Comparison of ENCODE assay signal across 14 cellular contexts in genomic region chr9:121737481-121737931, GRCh38.
DNase-seq lines count a peak whose midpoint lies in the region; ATAC-seq and TF ChIP-seq lines count a peak whose summit lies in the region.
"Had no signal": no experiment of that assay in that cellular context is flagged by ENCODE, and none has a peak within 500 bp of the region (broad histone marks: within the 10 kb centered on the region; RNA-seq: fewer than 3 reads in every experiment).

No MANE protein-coding gene starts in this region.

- H2AFZ ChIP-seq in IMR-90 (replicated peaks; ENCODE audit: low read length, poor library complexity) = no peak overlapping the region

- no peak overlapping the region for H3K56ac ChIP-seq in IMR-90 (ENCODE audit: extremely low read depth, insufficient read depth, low read length)

- no peak overlapping the region for H3K27ac Mint-ChIP-seq in activated CD4-positive, alpha-beta memory T cell treated with anti-CD3 and anti-CD28 coated beads for 36 hours
- H3K27ac Mint-ChIP-seq: activated naive CD8-positive, alpha-beta T cell treated with anti-CD3 and anti-CD28 coated beads, Interleukin-2, amount 50 U/mL, for 24 hours; CD4-positive, CD25-positive, alpha-beta regulatory T cell had no signal

- TF ChIP-seq RAD21 in IMR-90 (IDR thresholded peaks at IDR 0.05; ENCODE audit: low read length) = no peak

- CTCF ChIA-PET in IMR-90 (lab: Yijun Ruan, JAX) = interaction anchor here (0.6 kb wide), 1 partner anchor 132 kb away, joined by 4 read pairs; no protein-coding TSS in a partner anchor
- CTCF ChIA-PET in GM10248 (lab: Yijun Ruan, JAX) = interaction anchor here (1.2 kb wide), 1 partner anchor 13 kb away, joined by 3 read pairs; no protein-coding TSS in a partner anchor
- CTCF ChIA-PET in activated CD4-positive, alpha-beta memory T cell treated with anti-CD3 and anti-CD28 coated beads for 36 hours (lab: Charles Lee) = no interaction called here

- peak overlapping the region; percentile 84 for H2AK9ac ChIP-seq in IMR-90 (replicated peaks; ENCODE audit: low read depth, low read length, poor library complexity)

- no peak overlapping the region for H2BK5ac ChIP-seq in IMR-90 (ENCODE audit: low read depth, low read length, poor library complexity, severe bottlenecking)

- no TSS peak for BruUV-seq in IMR-90 (replicated peaks; lab: Mats Ljungman, UMichigan)

- peaks cover 14% of the 10 kb centered on the region for H4K20me1 ChIP-seq in IMR-90 (ENCODE audit: insufficient read depth, low read length)

- no peaks in the 10 kb centered on the region for H3K9me3 Mint-ChIP-seq in activated CD4-positive, alpha-beta memory T cell treated with anti-CD3 and anti-CD28 coated beads for 36 hours
- H3K9me3 Mint-ChIP-seq: activated naive CD8-positive, alpha-beta T cell treated with anti-CD3 and anti-CD28 coated beads, Interleukin-2, amount 50 U/mL, for 24 hours; mesothelial cell of epicardium had no signal

- H3K79me1 ChIP-seq in IMR-90 (ENCODE audit: low read depth in 1 of 2, low read length in 2 of 2) = peaks cover 30 to 83% of the 10 kb centered on the region in 2 experiments

- H4K91ac ChIP-seq in IMR-90 (ENCODE audit: insufficient read depth, low read depth, low read length) = no peak overlapping the region

- H3K27me3 ChIP-seq in IMR-90 (ENCODE audit: control insufficient read depth, insufficient read depth, low read length) = no peaks in the 10 kb centered on the region
- no peaks in the 10 kb centered on the region for H3K27me3 ChIP-seq in breast epithelium
- H3K27me3 ChIP-seq in muscle layer of colon (ENCODE audit: control insufficient read depth in 1 of 2, insufficient read depth in 2 of 2, low read length in 2 of 2) = no peaks in the 10 kb centered on the region
- no peaks in the 10 kb centered on the region for H3K27me3 ChIP-seq in thymus (ENCODE audit: control insufficient read depth, insufficient read depth)

- H3K18ac ChIP-seq in IMR-90 (ENCODE audit: low read depth, low read length) = no peak overlapping the region

- POLR2A ChIA-PET in IMR-90 (lab: Charles Lee; ENCODE audit: unreplicated experiment) (no interaction called here), GM10248 (lab: Yijun Ruan, JAX) (no interaction called here)
- POLR2A ChIA-PET in activated CD4-positive, alpha-beta memory T cell treated with anti-CD3 and anti-CD28 coated beads for 36 hours (lab: Charles Lee) = no interaction called here

- H3K27ac ChIP-seq in IMR-90 (ENCODE audit: insufficient read depth, low read length) = no peak overlapping the region
- peak overlapping the region; percentile 88 to 92 for H3K27ac ChIP-seq in breast epithelium
- H3K27ac ChIP-seq in muscle layer of colon (ENCODE audit: low read depth, low read length) = peak overlapping the region; percentile 60
- H3K27ac ChIP-seq in thymus (ENCODE audit: low read depth) = peak overlapping the region; percentile 57

- no peak overlapping the region for H4K8ac ChIP-seq in IMR-90 (ENCODE audit: low read depth in 2 of 2, low read length in 2 of 2)

- no peak overlapping the region for H4K5ac ChIP-seq in IMR-90 (ENCODE audit: low read depth, low read length)

- TF ChIP-seq POLR2A in IMR-90 (IDR thresholded peaks at IDR 0.05; ENCODE audit: low read depth, low read length) = no peak
- no peak for TF ChIP-seq POLR2A in breast epithelium (IDR thresholded peaks at IDR 0.05)

- H2BK15ac ChIP-seq in IMR-90 (ENCODE audit: low read depth, low read length) = no peak overlapping the region

- ATAC-seq in IMR-90 (ENCODE audit: low read depth) (no peak), HG02571 (IDR thresholded peaks at IDR 0.05; ENCODE audit: unreplicated experiment) (no peak)
- ATAC-seq: activated naive CD8-positive, alpha-beta T cell treated with anti-CD3 and anti-CD28 coated beads, Interleukin-2, amount 50 U/mL, for 24 hours had no signal

- no peaks in the 10 kb centered on the region for H3K4me1 Mint-ChIP-seq in activated CD4-positive, alpha-beta memory T cell treated with anti-CD3 and anti-CD28 coated beads for 36 hours (ENCODE audit: low read depth)

- no peak overlapping the region for H3K4ac ChIP-seq in IMR-90 (ENCODE audit: low read depth, low read length)

- DNase-seq in IMR-90 (no peak), breast epithelium (ENCODE audit: low spot score in 2 of 2) (no peak), GM10248 (ENCODE audit: extremely low spot score) (no peak)
- no peak for DNase-seq in activated CD4-positive, alpha-beta memory T cell treated with anti-CD3 and anti-CD28 coated beads for 36 hours
- no peak for DNase-seq in activated T-cell treated with anti-CD3 and anti-CD28 coated beads, Interleukin-2, amount 50 U/mL, for 1 hour
- DNase-seq: activated CD4-positive, CD25-positive, alpha-beta regulatory T cell; CD4-positive, CD25-positive, alpha-beta regulatory T cell; NCI-H2081 treated with DMSO at 0.1 percent for 48 hours; stimulated activated CD4-positive, alpha-beta T cell treated with anti-CD3 and anti-CD28 coated beads, Interleukin-2, amount 100 ng/mL, for 24 hours had no signal

- no peak overlapping the region for H3K14ac ChIP-seq in IMR-90 (replicated peaks; ENCODE audit: low read depth, low read length)

- H3K4me1 ChIP-seq in IMR-90 (ENCODE audit: control insufficient read depth, insufficient read depth, low read length) (peaks cover 33% of the 10 kb centered on the region), breast epithelium (peaks cover 16 to 33% of the 10 kb centered on the region in 2 donors), muscle layer of colon (ENCODE audit: insufficient read depth, low read length) (peaks cover 83% of the 10 kb centered on the region), thymus (ENCODE audit: control insufficient read depth, insufficient read depth, low read length) (peaks cover 65% of the 10 kb centered on the region)

- TF ChIP-seq CTCF in IMR-90 (conservative IDR thresholded peaks at IDR 0.05; ENCODE audit: low read depth, low read length) = no peak
- TF ChIP-seq CTCF in breast epithelium (IDR thresholded peaks at IDR 0.05) = no peak
- TF ChIP-seq CTCF in GM10248 (IDR thresholded peaks at IDR 0.05; ENCODE audit: control extremely low read depth, extremely low read depth, low read depth, missing control alignments) = no peak

- intact Hi-C loops in IMR-90 (cut with micrococcal nuclease) = no loop called here
- intact Hi-C loops in breast epithelium (cut with DNase I; ENCODE audit: low total_unique reads) = no loop called here
- intact Hi-C loops in activated CD4-positive, alpha-beta memory T cell treated with anti-CD3 and anti-CD28 coated beads for 36 hours (cut with micrococcal nuclease) = no loop called here

- WGBS in IMR-90 (ENCODE audit: extremely low coverage in 2 of 2, insufficient read length in 1 of 2), 2 experiments = 96% methylated on average over 5 of the region's 9 CpGs; no CpG with 5 or more reads in 1 of the 2 experiments
- WGBS in thymus = 84% methylated on average over 9 of the region's 9 CpGs

- H2BK120ac ChIP-seq in IMR-90 (ENCODE audit: low read depth, low read length) = no peak overlapping the region

- no peaks in the 10 kb centered on the region for H3K36me3 Mint-ChIP-seq in activated CD4-positive, alpha-beta memory T cell treated with anti-CD3 and anti-CD28 coated beads for 36 hours
- H3K36me3 Mint-ChIP-seq: CD4-positive, CD25-positive, alpha-beta regulatory T cell; mesothelial cell of epicardium had no signal

- 0 out of 2 replicates have a peak overlapping the region, but pooled peaks have one; percentile 2 for H2AK5ac ChIP-seq in IMR-90 (ENCODE audit: low read depth, low read length)

- H3K9me1 ChIP-seq in IMR-90 (ENCODE audit: insufficient read depth, low read length) = peaks cover 20% of the 10 kb centered on the region

- H3K4me3 Mint-ChIP-seq in activated CD4-positive, alpha-beta memory T cell treated with anti-CD3 and anti-CD28 coated beads for 36 hours = no peak overlapping the region
- H3K4me3 Mint-ChIP-seq: activated naive CD8-positive, alpha-beta T cell treated with anti-CD3 and anti-CD28 coated beads, Interleukin-2, amount 50 U/mL, for 24 hours; CD4-positive, CD25-positive, alpha-beta regulatory T cell had no signal

- no peak overlapping the region for H3K4me2 ChIP-seq in IMR-90 (ENCODE audit: low read depth, low read length)

- no peaks in the 10 kb centered on the region for H3K9me3 ChIP-seq in IMR-90 (ENCODE audit: control insufficient read depth, insufficient read depth, low read length)
- H3K9me3 ChIP-seq in breast epithelium = no peaks in the 10 kb centered on the region
- no peaks in the 10 kb centered on the region for H3K9me3 ChIP-seq in muscle layer of colon (ENCODE audit: low read length)
- no peaks in the 10 kb centered on the region for H3K9me3 ChIP-seq in thymus (ENCODE audit: control insufficient read depth)

- H3K23ac ChIP-seq in IMR-90 (ENCODE audit: low read depth, low read length) = no peak overlapping the region

- no peak overlapping the region for H2BK20ac ChIP-seq in IMR-90 (ENCODE audit: low read depth, low read length)

- no peak overlapping the region for H3K4me3 ChIP-seq in IMR-90 (ENCODE audit: insufficient read depth, low read depth, low read length)
- peak overlapping the region in 2 of 3 donors; percentile 52 to 66 for H3K4me3 ChIP-seq in breast epithelium
- H3K4me3 ChIP-seq in muscle layer of colon (ENCODE audit: low read depth in 1 of 2, low read length in 2 of 2) = no peak overlapping the region
- no peak overlapping the region for H3K4me3 ChIP-seq in thymus (ENCODE audit: low read length)

- in situ Hi-C loops in IMR-90 (cut with MboI; ENCODE audit: low sequenced_read_pairs) = no loop called here

- H3K9ac ChIP-seq in IMR-90 (ENCODE audit: low read depth, low read length) (no peak overlapping the region), muscle layer of colon (ENCODE audit: low read length) (no peak overlapping the region)

- peaks cover 28% of the 10 kb centered on the region for H3K27me3 Mint-ChIP-seq in activated CD4-positive, alpha-beta memory T cell treated with anti-CD3 and anti-CD28 coated beads for 36 hours

- dilution Hi-C loops in IMR-90 (cut with HindIII; ENCODE audit: low sequenced_read_pairs, unreplicated experiment) = no loop called here

- H3K36me3 ChIP-seq in IMR-90 (ENCODE audit: control insufficient read depth, insufficient read depth, low read length) (no peaks in the 10 kb centered on the region), breast epithelium (no peaks in the 10 kb centered on the region), muscle layer of colon (ENCODE audit: insufficient read depth, low read length) (no peaks in the 10 kb centered on the region), thymus (ENCODE audit: control insufficient read depth, insufficient read depth) (no peaks in the 10 kb centered on the region)

TF ChIP-seq in IMR-90, 13 proteins besides CTCF, POLR2A, EP300 and RAD21 (continues in another document):
- TF ChIP-seq NFE2L2 (IDR thresholded peaks at IDR 0.05; ENCODE audit: low read depth, low read length) (no peak), RFX5 (IDR thresholded peaks at IDR 0.05; ENCODE audit: low read depth, low read length) (no peak)

Comparison
In these comparisons a context has a peak if more than half of its experiments do, and no peak if none do; other contexts are left out.
1. H3K4me3 ChIP-seq: peak in breast epithelium (2 of 3); none in IMR-90 (single experiment), muscle layer of colon (0 of 2) and thymus (single experiment).